ENCODE assay signal across 8 cellular contexts in genomic region chr4:155376387-155377268, GRCh38.
A peak's percentile ranks its signal among the peaks of the same experiment; 100 is the strongest.
DNase-seq lines count a peak whose midpoint lies in the region; ATAC-seq, FAIRE-seq and TF ChIP-seq lines count a peak whose summit lies in the region.

TSS of gene MAP9 (minus strand) at chr4:155376965. CDS start at chr4:155375850, 1,115 bp downstream.

- peaks cover 10% of the 10 kb centered on the region for H3K4me1 ChIP-seq in muscle layer of colon (ENCODE audit: insufficient read depth, low read length)

- peak; percentile 96 for FAIRE-seq in GM19239 (lab: Jason Lieb, UNC)

- H3K9me3 ChIP-seq in muscle layer of colon (ENCODE audit: low read length) = no peaks in the 10 kb centered on the region

- DNase-seq in Ammon's horn (ENCODE audit: low spot score) = peak; percentile 98
- peak; percentile 81 for DNase-seq in GM19239 (ENCODE audit: insufficient read length, low spot score)
- DNase-seq in NCI-H774 (lab: John Stamatoyannopoulos, UW) = peak; percentile 89
- DNase-seq in activated T-cell treated with anti-CD3 and anti-CD28 coated beads for 48 hours (ENCODE audit: low read depth) = peak; percentile 81
- DNase-seq in erythroblast (lab: John Stamatoyannopoulos, UW) = peak; percentile 55 to 56
- peak; percentile 68 to 70 for DNase-seq in stimulated activated CD8-positive, alpha-beta memory T cell treated with anti-CD3 and anti-CD28 coated beads, Interleukin-7, amount 100 ng/mL, for 1 hour (ENCODE audit: low read depth in 2 of 2)

- H3K9ac ChIP-seq in muscle layer of colon (ENCODE audit: low read length) = peak within 1 kb of the TSS; percentile 44

- peaks cover 9% of the 10 kb centered on the region for H3K36me3 ChIP-seq in muscle layer of colon (ENCODE audit: insufficient read depth, low read length)

- ATAC-seq in HG03439 (IDR thresholded peaks at IDR 0.05; ENCODE audit: unreplicated experiment) = peak; percentile 99

- peak within 1 kb of the TSS; percentile 75 to 96 for H3K4me3 ChIP-seq in muscle layer of colon (ENCODE audit: low read depth in 1 of 2, low read length in 2 of 2)

- no peak for TF ChIP-seq POLR2A in erythroblast (IDR thresholded peaks at IDR 0.05; ENCODE audit: low read length)

- no peaks in the 10 kb centered on the region for H3K27me3 ChIP-seq in muscle layer of colon (ENCODE audit: control insufficient read depth in 1 of 2, insufficient read depth in 2 of 2, low read length in 2 of 2)

- H3K27ac ChIP-seq in muscle layer of colon (ENCODE audit: low read depth, low read length) = peak within 1 kb of the TSS; percentile 34

Comparison
In these comparisons a context has a peak if more than half of its experiments do, and no peak if none do; other contexts are left out.
1. Peak in every context shown above with its lines: DNase-seq, ATAC-seq, H3K4me3 ChIP-seq and H3K27ac ChIP-seq.